7 cellular contexts compared by ENCODE assay signal in genomic region chr2:95666636-95667035, GRCh38.
DNase-seq lines count a peak whose midpoint lies in the region; ATAC-seq, FAIRE-seq and TF ChIP-seq lines count a peak whose summit lies in the region.
"Not testable (repeated sequence)": the region's sequence is repeated elsewhere in the genome, so short reads cannot be mapped to it uniquely, and the experiment has no call there.

No MANE protein-coding gene starts in this region.

- H2BK5ac ChIP-seq in mesendoderm (ENCODE audit: low read length), result not testable (repeated sequence)

- BruUV-seq in PC-3 (replicated peaks; lab: Mats Ljungman, UMichigan); K562 (replicated peaks; lab: Mats Ljungman, UMichigan): not testable (repeated sequence)

- H3K9me3 ChIP-seq in PC-3 (ENCODE audit: low read length); K562 (replicated peaks; ENCODE audit: control insufficient read depth, insufficient read depth, low read depth, low read length); left ventricle myocardium inferior (replicated peaks): not testable (repeated sequence)

- POLR2A ChIA-PET in PC-3 (lab: Charles Lee; ENCODE audit: unreplicated experiment); K562 (lab: Yijun Ruan, JAX): not testable (repeated sequence)

- H3K56ac ChIP-seq in mesendoderm (ENCODE audit: low read length), result not testable (repeated sequence)

- not testable (repeated sequence) for H4K5ac ChIP-seq in mesendoderm (ENCODE audit: low read length)

- H2BK15ac ChIP-seq in mesendoderm (replicated peaks; ENCODE audit: low read depth), result not testable (repeated sequence)

- not testable (repeated sequence) for H3K79me1 ChIP-seq in mesendoderm (ENCODE audit: low read length)

- not testable (repeated sequence) for H4K20me1 ChIP-seq in PC-3 (ENCODE audit: low read length); K562 (replicated peaks; ENCODE audit: control insufficient read depth, insufficient read depth, low read length)

- in situ Hi-C loops in K562 (cut with MboI), result not testable (repeated sequence)

- not testable (repeated sequence) for H3K79me2 ChIP-seq in PC-3 (ENCODE audit: low read length); K562 (ENCODE audit: control insufficient read depth, insufficient read depth, low read length); mesendoderm (ENCODE audit: control insufficient read depth, insufficient read depth, low read length)

- TF ChIP-seq EP300 in K562 (IDR thresholded peaks at IDR 0.05; ENCODE audit: low read length), result not testable (repeated sequence)

- TF ChIP-seq RAD21 in K562 (CRISPR knock-in tag; conservative IDR thresholded peaks at IDR 0.05 in 1 of 2, IDR thresholded peaks at IDR 0.05 in 1 of 2), result 0 out of 4 replicates have a peak, but pooled peaks of 1 of the 2 experiments have one; percentile 4

- H3K4me2 ChIP-seq in PC-3 (ENCODE audit: low read length); K562 (ENCODE audit: insufficient read depth, low read length); mesendoderm (ENCODE audit: low read length): not testable (repeated sequence)

- CTCF ChIA-PET in PC-3 (lab: Charles Lee); K562 (lab: Yijun Ruan, JAX; ENCODE audit: low intra/inter-chr PET ratio): not testable (repeated sequence)

- H3K27ac ChIP-seq in PC-3 (ENCODE audit: low read length); K562 (ENCODE audit: extremely low read depth, low read depth, low read length); left ventricle myocardium inferior (replicated peaks); mesendoderm (ENCODE audit: low read depth, low read length): not testable (repeated sequence)

- TF ChIP-seq POLR2A in K562 (conservative IDR thresholded peaks at IDR 0.05), result not testable (repeated sequence)

- FAIRE-seq in K562 (lab: Jason Lieb, UNC), result peak; percentile 67

- H3K23ac ChIP-seq in mesendoderm (ENCODE audit: low read length), result not testable (repeated sequence)

- not testable (repeated sequence) for H3K27me3 ChIP-seq in PC-3 (ENCODE audit: low read length); left ventricle myocardium inferior (ENCODE audit: low read depth); mesendoderm (ENCODE audit: insufficient read depth, low read length, poor library complexity)
- H3K27me3 ChIP-seq in K562 (ENCODE audit: control insufficient read depth in 2 of 2, insufficient read depth in 2 of 2, low read length in 2 of 2), result peaks cover 3 to 21% of the 10 kb centered on the region in 2 experiments; a peak in 2 of 5 replicates

- ATAC-seq in PC-3 (peak; percentile 29; the same call in 1 of the 2 replicates), K562 (peak; percentile 69; the same call in 2 of the 3 replicates)

- DNase-seq in AG20443 (ENCODE audit: low spot score), result peak; percentile 36
- DNase-seq in HCEC 1CT, result peak; percentile 36
- DNase-seq in PC-3, left ventricle myocardium inferior: not testable (repeated sequence)
- DNase-seq in K562 (ENCODE audit: extremely low read depth in 1 of 4, low spot score in 3 of 4), result peak in 3 of 4 experiments; percentile 4 to 12 (median 11)
- DNase-seq in fibroblast of peridontal ligament (ENCODE audit: extremely low read depth), result peak; percentile 15
- DNase-seq in mesendoderm, result peak; percentile 6

- TF ChIP-seq CTCF in PC-3 (conservative IDR thresholded peaks at IDR 0.05; ENCODE audit: low read depth, low read length) (0 out of 2 replicates have a peak, but pooled peaks have one; percentile 18), K562 (IDR thresholded peaks at IDR 0.05 in 2 of 3, conservative IDR thresholded peaks at IDR 0.05 in 1 of 3; ENCODE audit: insufficient read depth in 2 of 3, low read depth in 1 of 3, low read length in 3 of 3) (0 out of 6 replicates have a peak, but pooled peaks of 2 of the 3 experiments have one; percentile 7 to 13), left ventricle myocardium inferior (IDR thresholded peaks at IDR 0.05; ENCODE audit: borderline replicate concordance) (peak; percentile 37)

- intact Hi-C loops in PC-3 (cut with micrococcal nuclease); K562 (cut with micrococcal nuclease); left ventricle myocardium inferior (cut with micrococcal nuclease): not testable (repeated sequence)

- not testable (repeated sequence) for H3K36me3 ChIP-seq in PC-3 (ENCODE audit: low read depth, low read length); K562 (ENCODE audit: control insufficient read depth, insufficient read depth, low read length); left ventricle myocardium inferior; mesendoderm (ENCODE audit: control insufficient read depth, insufficient read depth, low read length)

- not testable (repeated sequence) for H4K8ac ChIP-seq in mesendoderm (ENCODE audit: low read depth, low read length)

- not testable (repeated sequence) for H3K9ac ChIP-seq in PC-3 (ENCODE audit: low read length); K562 (ENCODE audit: insufficient read depth in 1 of 2, low read depth in 2 of 2, low read length in 2 of 2); mesendoderm (ENCODE audit: low read length)

- not testable (repeated sequence) for H3F3A ChIP-seq in PC-3 (ENCODE audit: low read length, unreplicated experiment)

- WGBS in K562 (ENCODE audit: insufficient coverage, low coverage, missing lambda C conversion rate), result 0% methylated on average over 2 of the region's 2 CpGs
- no CpG with 5 or more reads among the region's 2 CpGs for WGBS in mesendoderm (ENCODE audit: extremely low coverage, insufficient coverage, low lambda C conversion rate)

- H3K4me1 ChIP-seq in PC-3 (ENCODE audit: insufficient read depth, low read length); K562 (replicated peaks in 1 of 2; ENCODE audit: control insufficient read depth in 2 of 2, insufficient read depth in 2 of 2, low read length in 2 of 2); mesendoderm (ENCODE audit: control insufficient read depth, low read depth, low read length): not testable (repeated sequence)
- H3K4me1 ChIP-seq in left ventricle myocardium inferior, result peaks cover 22% of the 10 kb centered on the region

- H2AFZ ChIP-seq in PC-3 (ENCODE audit: low read length); K562 (ENCODE audit: low read depth, low read length): not testable (repeated sequence)

- not testable (repeated sequence) for H3K18ac ChIP-seq in mesendoderm (ENCODE audit: low read length)

- H3K4ac ChIP-seq in mesendoderm (ENCODE audit: low read depth, low read length), result not testable (repeated sequence)

- H2BK120ac ChIP-seq in mesendoderm (ENCODE audit: low read depth, low read length), result not testable (repeated sequence)

- not testable (repeated sequence) for H2AK5ac ChIP-seq in mesendoderm (ENCODE audit: low read length)

- H3K4me3 ChIP-seq in PC-3 (ENCODE audit: low read length); K562; left ventricle myocardium inferior; mesendoderm (ENCODE audit: low read length): not testable (repeated sequence)

- not testable (repeated sequence) for H3K9me1 ChIP-seq in K562 (ENCODE audit: control insufficient read depth, insufficient read depth, low read length)

- not testable (repeated sequence) for H3K9me2 ChIP-seq in PC-3 (replicated peaks; ENCODE audit: low read length)
